ENCODE assay signal across 8 cellular contexts in the genomic region with DNA sequence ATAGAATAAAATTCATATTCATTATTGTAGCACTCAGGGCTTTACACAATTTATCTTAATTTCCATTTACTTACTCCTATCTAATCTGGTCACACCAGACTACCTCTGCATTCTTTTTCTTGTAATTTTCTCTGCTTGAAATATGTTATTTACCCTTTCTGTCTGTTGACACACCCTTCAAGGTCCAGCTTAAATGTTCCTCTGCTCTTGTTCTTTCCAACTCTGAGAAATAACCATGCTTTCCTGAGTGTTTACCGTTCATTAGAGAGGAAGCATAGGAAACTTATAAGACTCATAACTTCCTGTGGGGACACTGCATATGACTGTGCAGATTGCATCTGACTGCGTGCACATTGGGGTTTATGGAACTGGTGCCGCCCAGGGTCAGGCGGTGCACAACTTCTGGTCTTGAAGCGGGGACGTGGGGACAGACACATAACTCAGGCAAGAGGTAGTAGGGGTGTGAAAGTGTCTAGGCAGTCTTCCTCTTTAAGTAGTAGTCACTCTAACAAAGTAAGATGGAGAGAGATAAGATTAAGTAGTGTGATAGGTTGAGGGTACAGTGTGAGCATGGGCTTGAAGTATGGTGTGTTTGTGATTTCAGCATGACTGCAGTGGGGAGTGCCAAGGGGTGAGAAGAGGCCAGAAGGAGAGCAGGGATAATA. TPM values are rescaled to one million over a fixed set of nuclear protein-coding genes. Genes with fewer than 3 reads are reported as not detected.
DNase-seq lines count a peak whose midpoint lies in the region; ATAC-seq, FAIRE-seq and TF ChIP-seq lines count a peak whose summit lies in the region.

No MANE protein-coding gene starts in this region.

- no peaks in the 10 kb centered on the region for H3K27me3 ChIP-seq in right atrium auricular region
- H3K27me3 ChIP-seq in osteoblast (ENCODE audit: insufficient read depth, low read length), result no peaks in the 10 kb centered on the region

- DNase-seq in Right ventricle myocardium inferior (ENCODE audit: missing footprints), result peak; percentile 78
- no peak for DNase-seq in right atrium auricular region (ENCODE audit: low spot score)
- DNase-seq in activated CD8-positive, alpha-beta memory T cell treated with anti-CD3 and anti-CD28 coated beads for 24 hours, result peak; percentile 81
- peak; percentile 41 for DNase-seq in left ventricle myocardium superior
- peak; percentile 60 to 71 for DNase-seq in stimulated activated CD8-positive, alpha-beta memory T cell treated with anti-CD3 and anti-CD28 coated beads, Interleukin-15, amount 100 ng/mL, for 48 hours (ENCODE audit: low read depth in 2 of 2)
- no peak for DNase-seq in H54 (ENCODE audit: insufficient read length, low spot score)
- no peak for DNase-seq in osteoblast (ENCODE audit: insufficient read length, low spot score, missing footprints)

- peak; percentile 56 for ATAC-seq in Right ventricle myocardium inferior
- peak; percentile 65 for ATAC-seq in left ventricle myocardium superior
- no peak for ATAC-seq in HG02870 (IDR thresholded peaks at IDR 0.05; ENCODE audit: unreplicated experiment)

- H3K36me3 ChIP-seq in right atrium auricular region, result no peaks in the 10 kb centered on the region
- no peaks in the 10 kb centered on the region for H3K36me3 ChIP-seq in osteoblast (ENCODE audit: insufficient read depth, low read length)

- TF ChIP-seq CTCF in right atrium auricular region (IDR thresholded peaks at IDR 0.05), result no peak
- no peak for TF ChIP-seq CTCF in osteoblast (IDR thresholded peaks at IDR 0.05; ENCODE audit: extremely low read depth, low read depth, low read length)

- H3K27ac ChIP-seq in right atrium auricular region, result no peak overlapping the region
- H3K27ac ChIP-seq in osteoblast (ENCODE audit: low read depth, low read length), result no peak overlapping the region

- no peak for FAIRE-seq in H54 (lab: Jason Lieb, UNC)

- no peak overlapping the region for H3K4me2 ChIP-seq in osteoblast (ENCODE audit: insufficient read depth, low read length)

- H3K4me3 ChIP-seq in right atrium auricular region, result no peak overlapping the region
- H3K4me3 ChIP-seq in osteoblast (ENCODE audit: insufficient read depth, low read length), result no peak overlapping the region

- H2AFZ ChIP-seq in osteoblast (ENCODE audit: low read length), result no peak overlapping the region

- intact Hi-C loops in Right ventricle myocardium inferior (cut with DNase I) (no loop called here), left ventricle myocardium superior (cut with micrococcal nuclease) (loop anchor here (5.0 to 10.0 kb wide), 2 partner anchors 55 to 133 kb away; a partner anchor contains a TSS)

- no peaks in the 10 kb centered on the region for H3K9me3 ChIP-seq in right atrium auricular region
- no peaks in the 10 kb centered on the region for H3K9me3 ChIP-seq in osteoblast (ENCODE audit: low read depth, low read length)

- no peaks in the 10 kb centered on the region for H3K79me2 ChIP-seq in osteoblast (ENCODE audit: insufficient read depth, low read length)

- H3K4me1 ChIP-seq in right atrium auricular region (no peaks in the 10 kb centered on the region), osteoblast (ENCODE audit: insufficient read depth, low read length) (peaks cover 14% of the 10 kb centered on the region)

- no peak for TF ChIP-seq POLR2A in H54 (IDR thresholded peaks at IDR 0.05; ENCODE audit: low read depth, low read length)

- H4K20me1 ChIP-seq in osteoblast (ENCODE audit: insufficient read depth, low read length), result no peaks in the 10 kb centered on the region

RNA-seq across cellular contexts. Expression of a gene that starts 42.6 kb away (rescaled TPM):
- total RNA-seq in Right ventricle myocardium inferior, result 23.4 TPM
- total RNA-seq in right atrium auricular region, result 10 to 100 TPM; 19.9 to 22.1 TPM
- 25.9 TPM for total RNA-seq in left ventricle myocardium superior
- total RNA-seq in osteoblast, result 10.5 and 11.2 TPM in 2 replicates

RNA-seq across cellular contexts. Expression of a gene that starts 54.0 kb away (rescaled TPM):
- total RNA-seq in Right ventricle myocardium inferior (11.7 TPM), right atrium auricular region (10 to 100 TPM; 13.7 to 17.5 TPM), left ventricle myocardium superior (12.3 TPM), osteoblast (117 and 143 TPM in 2 replicates)

Comparison
In these comparisons a context has a peak if more than half of its experiments do, and no peak if none do; other contexts are left out.
1. DNase-seq: peak in Right ventricle myocardium inferior (single experiment), activated CD8-positive, alpha-beta memory T cell treated with anti-CD3 and anti-CD28 coated beads for 24 hours (single experiment), left ventricle myocardium superior (single experiment) and stimulated activated CD8-positive, alpha-beta memory T cell treated with anti-CD3 and anti-CD28 coated beads, Interleukin-15, amount 100 ng/mL, for 48 hours (2 of 2); none in right atrium auricular region (single experiment), H54 (single experiment) and osteoblast (single experiment).